Comparison of ENCODE assay signal across 1 cellular context in the genomic region with DNA sequence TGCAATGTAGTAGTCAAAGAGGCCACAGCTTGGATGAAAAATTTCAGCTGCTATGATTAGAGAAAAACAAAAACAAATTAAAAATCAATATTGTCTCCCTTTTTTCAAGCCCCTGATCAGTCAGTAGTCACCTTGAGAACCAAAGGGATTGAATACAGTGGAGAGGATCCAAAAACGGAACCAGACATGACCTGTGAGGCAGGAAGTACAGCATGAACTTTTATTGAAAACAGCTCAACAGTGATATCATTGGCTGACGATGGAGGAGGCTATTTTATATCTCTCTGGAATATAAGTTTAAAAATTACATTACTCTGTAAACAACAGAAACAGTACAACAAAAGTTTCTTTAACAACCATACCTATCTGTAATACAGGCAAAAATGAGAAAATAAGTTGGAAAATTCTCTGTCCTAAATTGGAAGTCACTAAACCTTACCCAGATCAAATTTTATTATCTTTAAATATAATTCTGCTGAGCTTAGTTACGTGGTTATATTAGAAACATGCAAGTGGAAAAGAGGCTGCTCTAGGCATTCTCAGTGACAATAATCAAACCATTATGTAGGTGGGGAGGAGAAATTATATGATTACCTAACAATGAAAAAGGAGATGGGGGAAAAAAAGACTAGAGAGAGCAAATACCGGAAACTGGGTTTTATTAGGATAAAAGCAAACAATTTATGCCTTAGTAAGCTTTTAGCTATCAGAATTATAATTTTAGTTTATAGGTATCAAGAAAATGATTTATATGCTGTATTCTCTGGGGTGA.
TF ChIP-seq lines count a peak whose summit lies in the region.

No MANE protein-coding gene starts in this region.

TF ChIP-seq in GM23338, 12 proteins besides CTCF, POLR2A, EP300 and RAD21 (continued from another document):
- TF ChIP-seq, protein P1, sequence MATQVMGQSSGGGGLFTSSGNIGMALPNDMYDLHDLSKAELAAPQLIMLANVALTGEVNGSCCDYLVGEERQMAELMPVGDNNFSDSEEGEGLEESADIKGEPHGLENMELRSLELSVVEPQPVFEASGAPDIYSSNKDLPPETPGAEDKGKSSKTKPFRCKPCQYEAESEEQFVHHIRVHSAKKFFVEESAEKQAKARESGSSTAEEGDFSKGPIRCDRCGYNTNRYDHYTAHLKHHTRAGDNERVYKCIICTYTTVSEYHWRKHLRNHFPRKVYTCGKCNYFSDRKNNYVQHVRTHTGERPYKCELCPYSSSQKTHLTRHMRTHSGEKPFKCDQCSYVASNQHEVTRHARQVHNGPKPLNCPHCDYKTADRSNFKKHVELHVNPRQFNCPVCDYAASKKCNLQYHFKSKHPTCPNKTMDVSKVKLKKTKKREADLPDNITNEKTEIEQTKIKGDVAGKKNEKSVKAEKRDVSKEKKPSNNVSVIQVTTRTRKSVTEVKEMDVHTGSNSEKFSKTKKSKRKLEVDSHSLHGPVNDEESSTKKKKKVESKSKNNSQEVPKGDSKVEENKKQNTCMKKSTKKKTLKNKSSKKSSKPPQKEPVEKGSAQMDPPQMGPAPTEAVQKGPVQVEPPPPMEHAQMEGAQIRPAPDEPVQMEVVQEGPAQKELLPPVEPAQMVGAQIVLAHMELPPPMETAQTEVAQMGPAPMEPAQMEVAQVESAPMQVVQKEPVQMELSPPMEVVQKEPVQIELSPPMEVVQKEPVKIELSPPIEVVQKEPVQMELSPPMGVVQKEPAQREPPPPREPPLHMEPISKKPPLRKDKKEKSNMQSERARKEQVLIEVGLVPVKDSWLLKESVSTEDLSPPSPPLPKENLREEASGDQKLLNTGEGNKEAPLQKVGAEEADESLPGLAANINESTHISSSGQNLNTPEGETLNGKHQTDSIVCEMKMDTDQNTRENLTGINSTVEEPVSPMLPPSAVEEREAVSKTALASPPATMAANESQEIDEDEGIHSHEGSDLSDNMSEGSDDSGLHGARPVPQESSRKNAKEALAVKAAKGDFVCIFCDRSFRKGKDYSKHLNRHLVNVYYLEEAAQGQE (IDR thresholded peaks at IDR 0.05; ENCODE audit: unreplicated experiment): no peak
- TF ChIP-seq ZNF331 (CRISPR knock-in tag; IDR thresholded peaks at IDR 0.05; ENCODE audit: low read depth) (no peak), JUNB (IDR thresholded peaks at IDR 0.05; ENCODE audit: unreplicated experiment) (no peak), CREB1 (CRISPR knock-in tag; IDR thresholded peaks at IDR 0.05; ENCODE audit: low read depth) (no peak)
- TF ChIP-seq, protein P2, sequence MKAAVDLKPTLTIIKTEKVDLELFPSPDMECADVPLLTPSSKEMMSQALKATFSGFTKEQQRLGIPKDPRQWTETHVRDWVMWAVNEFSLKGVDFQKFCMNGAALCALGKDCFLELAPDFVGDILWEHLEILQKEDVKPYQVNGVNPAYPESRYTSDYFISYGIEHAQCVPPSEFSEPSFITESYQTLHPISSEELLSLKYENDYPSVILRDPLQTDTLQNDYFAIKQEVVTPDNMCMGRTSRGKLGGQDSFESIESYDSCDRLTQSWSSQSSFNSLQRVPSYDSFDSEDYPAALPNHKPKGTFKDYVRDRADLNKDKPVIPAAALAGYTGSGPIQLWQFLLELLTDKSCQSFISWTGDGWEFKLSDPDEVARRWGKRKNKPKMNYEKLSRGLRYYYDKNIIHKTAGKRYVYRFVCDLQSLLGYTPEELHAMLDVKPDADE (IDR thresholded peaks at IDR 0.05): no peak
- TF ChIP-seq, protein P3, sequence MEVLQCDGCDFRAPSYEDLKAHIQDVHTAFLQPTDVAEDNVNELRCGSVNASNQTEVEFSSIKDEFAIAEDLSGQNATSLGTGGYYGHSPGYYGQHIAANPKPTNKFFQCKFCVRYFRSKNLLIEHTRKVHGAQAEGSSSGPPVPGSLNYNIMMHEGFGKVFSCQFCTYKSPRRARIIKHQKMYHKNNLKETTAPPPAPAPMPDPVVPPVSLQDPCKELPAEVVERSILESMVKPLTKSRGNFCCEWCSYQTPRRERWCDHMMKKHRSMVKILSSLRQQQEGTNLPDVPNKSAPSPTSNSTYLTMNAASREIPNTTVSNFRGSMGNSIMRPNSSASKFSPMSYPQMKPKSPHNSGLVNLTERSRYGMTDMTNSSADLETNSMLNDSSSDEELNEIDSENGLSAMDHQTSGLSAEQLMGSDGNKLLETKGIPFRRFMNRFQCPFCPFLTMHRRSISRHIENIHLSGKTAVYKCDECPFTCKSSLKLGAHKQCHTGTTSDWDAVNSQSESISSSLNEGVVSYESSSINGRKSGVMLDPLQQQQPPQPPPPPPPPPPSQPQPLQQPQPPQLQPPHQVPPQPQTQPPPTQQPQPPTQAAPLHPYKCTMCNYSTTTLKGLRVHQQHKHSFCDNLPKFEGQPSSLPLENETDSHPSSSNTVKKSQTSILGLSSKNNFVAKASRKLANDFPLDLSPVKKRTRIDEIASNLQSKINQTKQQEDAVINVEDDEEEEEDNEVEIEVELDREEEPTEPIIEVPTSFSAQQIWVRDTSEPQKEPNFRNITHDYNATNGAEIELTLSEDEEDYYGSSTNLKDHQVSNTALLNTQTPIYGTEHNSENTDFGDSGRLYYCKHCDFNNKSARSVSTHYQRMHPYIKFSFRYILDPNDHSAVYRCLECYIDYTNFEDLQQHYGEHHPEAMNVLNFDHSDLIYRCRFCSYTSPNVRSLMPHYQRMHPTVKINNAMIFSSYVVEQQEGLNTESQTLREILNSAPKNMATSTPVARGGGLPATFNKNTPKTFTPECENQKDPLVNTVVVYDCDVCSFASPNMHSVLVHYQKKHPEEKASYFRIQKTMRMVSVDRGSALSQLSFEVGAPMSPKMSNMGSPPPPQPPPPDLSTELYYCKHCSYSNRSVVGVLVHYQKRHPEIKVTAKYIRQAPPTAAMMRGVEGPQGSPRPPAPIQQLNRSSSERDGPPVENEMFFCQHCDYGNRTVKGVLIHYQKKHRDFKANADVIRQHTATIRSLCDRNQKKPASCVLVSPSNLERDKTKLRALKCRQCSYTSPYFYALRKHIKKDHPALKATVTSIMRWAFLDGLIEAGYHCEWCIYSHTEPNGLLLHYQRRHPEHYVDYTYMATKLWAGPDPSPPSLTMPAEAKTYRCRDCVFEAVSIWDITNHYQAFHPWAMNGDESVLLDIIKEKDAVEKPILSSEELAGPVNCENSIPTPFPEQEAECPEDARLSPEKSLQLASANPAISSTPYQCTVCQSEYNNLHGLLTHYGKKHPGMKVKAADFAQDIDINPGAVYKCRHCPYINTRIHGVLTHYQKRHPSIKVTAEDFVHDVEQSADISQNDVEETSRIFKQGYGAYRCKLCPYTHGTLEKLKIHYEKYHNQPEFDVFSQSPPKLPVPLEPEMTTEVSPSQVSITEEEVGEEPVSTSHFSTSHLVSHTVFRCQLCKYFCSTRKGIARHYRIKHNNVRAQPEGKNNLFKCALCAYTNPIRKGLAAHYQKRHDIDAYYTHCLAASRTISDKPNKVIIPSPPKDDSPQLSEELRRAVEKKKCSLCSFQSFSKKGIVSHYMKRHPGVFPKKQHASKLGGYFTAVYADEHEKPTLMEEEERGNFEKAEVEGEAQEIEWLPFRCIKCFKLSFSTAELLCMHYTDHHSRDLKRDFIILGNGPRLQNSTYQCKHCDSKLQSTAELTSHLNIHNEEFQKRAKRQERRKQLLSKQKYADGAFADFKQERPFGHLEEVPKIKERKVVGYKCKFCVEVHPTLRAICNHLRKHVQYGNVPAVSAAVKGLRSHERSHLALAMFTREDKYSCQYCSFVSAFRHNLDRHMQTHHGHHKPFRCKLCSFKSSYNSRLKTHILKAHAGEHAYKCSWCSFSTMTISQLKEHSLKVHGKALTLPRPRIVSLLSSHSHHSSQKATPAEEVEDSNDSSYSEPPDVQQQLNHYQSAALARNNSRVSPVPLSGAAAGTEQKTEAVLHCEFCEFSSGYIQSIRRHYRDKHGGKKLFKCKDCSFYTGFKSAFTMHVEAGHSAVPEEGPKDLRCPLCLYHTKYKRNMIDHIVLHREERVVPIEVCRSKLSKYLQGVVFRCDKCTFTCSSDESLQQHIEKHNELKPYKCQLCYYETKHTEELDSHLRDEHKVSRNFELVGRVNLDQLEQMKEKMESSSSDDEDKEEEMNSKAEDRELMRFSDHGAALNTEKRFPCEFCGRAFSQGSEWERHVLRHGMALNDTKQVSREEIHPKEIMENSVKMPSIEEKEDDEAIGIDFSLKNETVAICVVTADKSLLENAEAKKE (CRISPR knock-in tag; IDR thresholded peaks at IDR 0.05): no peak
